Comparison of ENCODE assay signal across 28 cellular contexts in genomic region chr18:67402543-67402942, GRCh38.
DNase-seq lines count a peak whose midpoint lies in the region; ATAC-seq, FAIRE-seq and TF ChIP-seq lines count a peak whose summit lies in the region.
"Had no signal": no experiment of that assay in that cellular context is flagged by ENCODE, and none has a peak within 500 bp of the region (broad histone marks: within the 10 kb centered on the region; RNA-seq: fewer than 3 reads in every experiment).

No MANE protein-coding gene starts in this region.

- no peaks in the 10 kb centered on the region for H3K36me3 Mint-ChIP-seq in CD4-positive, alpha-beta T cell (ENCODE audit: low read depth)
- H3K36me3 Mint-ChIP-seq: immature natural killer cell; naive B cell; stimulated activated memory B cell treated with anti-CD40 and anti-IgM and Interleukin-4, amounts not matched to agents 10 μg/mL and 1 μg/mL and 100 μg/mL, for 72 hours had no signal

- no peak overlapping the region for H3K4me3 Mint-ChIP-seq in CD4-positive, alpha-beta T cell
- H3K4me3 Mint-ChIP-seq: activated B cell treated with CpG ODN at 0.5 μM for 24 hours; activated CD8-positive, alpha-beta T cell treated with anti-CD3 and anti-CD28 coated beads, Interleukin-2, amount 10 ng/mL, durations not matched to agents 7 days and 5 days; activated T-cell treated with anti-CD3 and anti-CD28 coated beads, Interleukin-2, amount 50 U/mL, for 4 hours; immature natural killer cell; naive B cell; stimulated activated memory B cell treated with anti-CD40 and anti-IgM and Interleukin-4, amounts not matched to agents 10 μg/mL and 1 μg/mL and 100 μg/mL, for 72 hours had no signal

- ATAC-seq in left lung (peak; percentile 56), HG03342 (IDR thresholded peaks at IDR 0.05; ENCODE audit: unreplicated experiment) (no peak)
- ATAC-seq in CD4-positive, alpha-beta T cell (ENCODE audit: poor library complexity), result no peak
- ATAC-seq: activated CD8-positive, alpha-beta T cell treated with anti-CD3 and anti-CD28 coated beads, Interleukin-2, amount 10 ng/mL, durations not matched to agents 7 days and 5 days; activated T-cell treated with anti-CD3 and anti-CD28 coated beads, Interleukin-2, amount 50 U/mL, for 4 hours; body of pancreas; heart left ventricle; right lobe of liver; stimulated activated memory B cell treated with anti-CD40 and anti-IgM and Interleukin-4, amounts not matched to agents 10 μg/mL and 1 μg/mL and 100 μg/mL, for 72 hours had no signal

- no peak overlapping the region for H3K27ac ChIP-seq in left lung
- H3K27ac ChIP-seq in CD4-positive, alpha-beta T cell (ENCODE audit: low read depth, low read length), result no peak overlapping the region
- H3K27ac ChIP-seq: body of pancreas, heart left ventricle, PC-9, right lobe of liver, SJCRH30, thyroid gland had no signal

- H3K4me3 ChIP-seq in BJ (ENCODE audit: low read depth, low read length) (no peak overlapping the region), left lung (no peak overlapping the region)
- H3K4me3 ChIP-seq: body of pancreas, heart left ventricle, PC-9, right lobe of liver, SJCRH30, thyroid gland had no signal

- intact Hi-C loops in left lung (cut with DNase I), result no loop called here
- intact Hi-C loops in CD4-positive, alpha-beta T cell (cut with DNase I, micrococcal nuclease), result no loop called here

- no peaks in the 10 kb centered on the region for H3K36me3 ChIP-seq in BJ (ENCODE audit: control insufficient read depth, insufficient read depth, low read length)
- no peaks in the 10 kb centered on the region for H3K36me3 ChIP-seq in left lung
- H3K36me3 ChIP-seq: heart left ventricle, right lobe of liver, SJCRH30, thyroid gland had no signal

- no peaks in the 10 kb centered on the region for H3K4me1 Mint-ChIP-seq in CD4-positive, alpha-beta T cell (ENCODE audit: low read depth)
- H3K4me1 Mint-ChIP-seq: activated B cell treated with CpG ODN at 0.5 μM for 24 hours; immature natural killer cell; naive B cell; stimulated activated memory B cell treated with anti-CD40 and anti-IgM and Interleukin-4, amounts not matched to agents 10 μg/mL and 1 μg/mL and 100 μg/mL, for 72 hours had no signal

- H3K4me1 ChIP-seq in left lung, result no peaks in the 10 kb centered on the region
- H3K4me1 ChIP-seq: body of pancreas, heart left ventricle, right lobe of liver, SJCRH30, thyroid gland had no signal

- peak; percentile 10 for DNase-seq in BJ (ENCODE audit: low read depth)
- peak; percentile 18 for DNase-seq in RCC 7860 (ENCODE audit: low spot score)
- DNase-seq in dermis blood vessel endothelial cell, result peak; percentile 17
- no peak for DNase-seq in left lung
- DNase-seq in NCI-H748 treated with DMSO at 0.1 percent for 48 hours (lab: John Stamatoyannopoulos, UW), result no peak
- DNase-seq in CD4-positive, alpha-beta T cell, result no peak
- DNase-seq in NCI-H2029 (lab: John Stamatoyannopoulos, UW), result no peak
- DNase-seq: activated B cell treated with CpG ODN at 0.5 μM for 24 hours; activated CD8-positive, alpha-beta T cell treated with anti-CD3 and anti-CD28 coated beads, Interleukin-2, amount 10 ng/mL, durations not matched to agents 7 days and 5 days; activated naive CD4-positive, alpha-beta T cell treated with anti-CD3 and anti-CD28 coated beads, Interleukin-2, amount 50 U/mL, for 16 hours; activated T-cell treated with anti-CD3 and anti-CD28 coated beads, Interleukin-2, amount 50 U/mL, for 4 hours; body of pancreas; DMS79 treated with DMSO at 0.1 percent for 48 hours; erythroblast; heart left ventricle; immature natural killer cell; naive B cell; NCI-H1436; NCI-H82; PC-9; right lobe of liver; SJCRH30; T-helper 2 cell; thyroid gland had no signal

- H3K9me3 Mint-ChIP-seq in CD4-positive, alpha-beta T cell, result peaks cover 3% of the 10 kb centered on the region
- H3K9me3 Mint-ChIP-seq: stimulated activated memory B cell treated with anti-CD40 and anti-IgM and Interleukin-4, amounts not matched to agents 10 μg/mL and 1 μg/mL and 100 μg/mL, for 72 hours had no signal

- POLR2A ChIA-PET in BJ (lab: Charles Lee), result no interaction called here
- POLR2A ChIA-PET in CD4-positive, alpha-beta T cell (lab: Charles Lee), result no interaction called here

- no peak for FAIRE-seq in RCC 7860 (lab: Jason Lieb, UNC)
- FAIRE-seq: GM18507, H1 had no signal

- no peak for TF ChIP-seq CTCF in BJ (IDR thresholded peaks at IDR 0.05; ENCODE audit: insufficient read depth, low read depth, low read length)
- no peak for TF ChIP-seq CTCF in left lung (IDR thresholded peaks at IDR 0.05)
- no peak for TF ChIP-seq CTCF in CD4-positive, alpha-beta T cell (IDR thresholded peaks at IDR 0.05)

- no peak overlapping the region for H3K27ac Mint-ChIP-seq in CD4-positive, alpha-beta T cell
- H3K27ac Mint-ChIP-seq: activated B cell treated with CpG ODN at 0.5 μM for 24 hours; activated CD8-positive, alpha-beta T cell treated with anti-CD3 and anti-CD28 coated beads, Interleukin-2, amount 10 ng/mL, durations not matched to agents 7 days and 5 days; immature natural killer cell; naive B cell; stimulated activated memory B cell treated with anti-CD40 and anti-IgM and Interleukin-4, amounts not matched to agents 10 μg/mL and 1 μg/mL and 100 μg/mL, for 72 hours had no signal

- CTCF ChIA-PET in BJ (lab: Yijun Ruan, JAX), result no interaction called here
- CTCF ChIA-PET in CD4-positive, alpha-beta T cell (lab: Charles Lee), result no interaction called here

- peaks cover 5% of the 10 kb centered on the region for H3K27me3 Mint-ChIP-seq in CD4-positive, alpha-beta T cell
- H3K27me3 Mint-ChIP-seq: activated B cell treated with CpG ODN at 0.5 μM for 24 hours; stimulated activated memory B cell treated with anti-CD40 and anti-IgM and Interleukin-4, amounts not matched to agents 10 μg/mL and 1 μg/mL and 100 μg/mL, for 72 hours had no signal

- no peaks in the 10 kb centered on the region for H3K9me3 ChIP-seq in left lung
- no peaks in the 10 kb centered on the region for H3K9me3 ChIP-seq in CD4-positive, alpha-beta T cell (ENCODE audit: control insufficient read depth, low read length)
- H3K9me3 ChIP-seq: body of pancreas, right lobe of liver, SJCRH30, thyroid gland had no signal

- H3K27me3 ChIP-seq in BJ (ENCODE audit: control insufficient read depth, insufficient read depth, low read length), result no peaks in the 10 kb centered on the region
- H3K27me3 ChIP-seq in left lung, result no peaks in the 10 kb centered on the region
- no peaks in the 10 kb centered on the region for H3K27me3 ChIP-seq in CD4-positive, alpha-beta T cell (ENCODE audit: control insufficient read depth, insufficient read depth, low read length)
- H3K27me3 ChIP-seq: body of pancreas, heart left ventricle, right lobe of liver, SJCRH30, thyroid gland had no signal

Comparison
In these comparisons a context has a peak if more than half of its experiments do, and no peak if none do; other contexts are left out.
1. DNase-seq: peak in BJ (single experiment), RCC 7860 (single experiment) and dermis blood vessel endothelial cell (single experiment); none in left lung (0 of 2), NCI-H748 treated with DMSO at 0.1 percent for 48 hours (single experiment), CD4-positive, alpha-beta T cell (0 of 10) and NCI-H2029 (single experiment).